ENCODE assay signal across 1 cellular context in genomic region chr3:112561693-112562529, GRCh38.
A peak's percentile ranks its signal among the peaks of the same experiment; 100 is the strongest.
TF ChIP-seq lines count a peak whose summit lies in the region.

TSS of gene ATG3 (minus strand) at chr3:112561962. CDS start at chr3:112561528, 434 bp downstream.
TSS of gene SLC35A5 (plus strand) at chr3:112562045. CDS start at chr3:112563404, 1,359 bp downstream.

TF ChIP-seq in liver, 16 proteins besides CTCF, POLR2A, EP300 and RAD21 (continued from another document):
- TF ChIP-seq REST (IDR thresholded peaks at IDR 0.05) = peak; percentile 64
- peak; percentile 70 for TF ChIP-seq SP1 (IDR thresholded peaks at IDR 0.05)
- TF ChIP-seq YY1 (IDR thresholded peaks at IDR 0.05) = peak; percentile 85
- TF ChIP-seq HNF4G (IDR thresholded peaks at IDR 0.05) = peak; percentile 11
TF ChIP-seq in liver: peak in this region for 15.
